ENCODE assay signal across 9 cellular contexts in genomic region chr9:129981180-129981907, GRCh38.
DNase-seq lines count a peak whose midpoint lies in the region; ATAC-seq and TF ChIP-seq lines count a peak whose summit lies in the region.
"Had no signal": no experiment of that assay in that cellular context is flagged by ENCODE, and none has a peak within 500 bp of the region (broad histone marks: within the 10 kb centered on the region; RNA-seq: fewer than 3 reads in every experiment).

No MANE protein-coding gene starts in this region.

- peak in 1 of 3 donors; percentile 2 for DNase-seq in T-helper 17 cell
- DNase-seq in coronary artery (ENCODE audit: low spot score), result no peak
- DNase-seq in left lobe of liver (ENCODE audit: low spot score), result peak; percentile 86
- DNase-seq in stomach, result no peak
- DNase-seq in stimulated activated CD4-positive, alpha-beta T cell treated with anti-CD3 and anti-CD28 coated beads, Interleukin-2, amount 100 ng/mL, for 24 hours, result no peak
- no peak for DNase-seq in iPS-NIHi11 (ENCODE audit: low spot score)
- DNase-seq: NCI-H1105, occipital lobe had no signal

- no peaks in the 10 kb centered on the region for H3K27me3 ChIP-seq in stomach

- H3K4me3 ChIP-seq in coronary artery, result no peak overlapping the region
- no peak overlapping the region for H3K4me3 ChIP-seq in stomach

- TF ChIP-seq CTCF in coronary artery (IDR thresholded peaks at IDR 0.05), result no peak
- no peak for TF ChIP-seq CTCF in stomach (IDR thresholded peaks at IDR 0.05)

- H3K27ac Mint-ChIP-seq in T-helper 17 cell, result peak overlapping the region; percentile 66

- H3K4me3 Mint-ChIP-seq in T-helper 17 cell, result peak overlapping the region; percentile 31

- H3K9me3 ChIP-seq in T-helper 17 cell (ENCODE audit: control insufficient read depth, low read length, poor library complexity, severe bottlenecking), result no peaks in the 10 kb centered on the region
- no peaks in the 10 kb centered on the region for H3K9me3 ChIP-seq in stomach

- TF ChIP-seq POLR2A in stomach (IDR thresholded peaks at IDR 0.05), result no peak

- H3K36me3 ChIP-seq in stomach, result peaks cover 4 to 28% (median 26%) of the 10 kb centered on the region in 4 donors

- H3K27me3 Mint-ChIP-seq in T-helper 17 cell, result no peaks in the 10 kb centered on the region

- intact Hi-C loops in stomach (cut with DNase I; ENCODE audit: low total_unique reads), result no loop called here

- ATAC-seq in T-helper 17 cell (no peak), left lobe of liver (peak; percentile 98), GM18520 (IDR thresholded peaks at IDR 0.05; ENCODE audit: unreplicated experiment) (no peak)

- TF ChIP-seq EP300 in stomach (IDR thresholded peaks at IDR 0.05), result peak; percentile 59

- peaks cover 0 to 18% (median 11%) of the 10 kb centered on the region in 4 donors for H3K4me1 ChIP-seq in stomach

- peaks cover 28% of the 10 kb centered on the region for H3K4me1 Mint-ChIP-seq in T-helper 17 cell

- WGBS in stomach, 5 donors, result 83 to 93% (median 87%) methylated on average over 15 of the region's 15 CpGs

- H3K27ac ChIP-seq in coronary artery (peak overlapping the region; percentile 36 to 72), stomach (peak overlapping the region in 3 of 5 donors; percentile 46 to 61 (median 60))

- peaks cover 10% of the 10 kb centered on the region for H3K36me3 Mint-ChIP-seq in T-helper 17 cell (ENCODE audit: low read depth)
